ENCODE assay signal across 18 cellular contexts in genomic region chr14:100526632-100527031, GRCh38.
DNase-seq lines count a peak whose midpoint lies in the region; ATAC-seq and TF ChIP-seq lines count a peak whose summit lies in the region.
"Had no signal": no experiment of that assay in that cellular context is flagged by ENCODE, and none has a peak within 500 bp of the region (broad histone marks: within the 10 kb centered on the region; RNA-seq: fewer than 3 reads in every experiment).

No MANE protein-coding gene starts in this region.

- no peak overlapping the region for H3K27ac Mint-ChIP-seq in activated CD8-positive, alpha-beta memory T cell treated with anti-CD3 and anti-CD28 coated beads, Interleukin-2, amount 10 ng/mL, durations not matched to agents 7 days and 5 days
- H3K27ac Mint-ChIP-seq in activated T-helper 1 cell treated with anti-CD3 and anti-CD28 coated beads, Interleukin-12 subunit alpha, Interleukin-12 subunit beta, Interleukin-2, Interleukin-4 antibody, amounts not matched to agents 30 ng/mL and 10 ng/mL and 1 ng/mL, durations not matched to agents 14 hours and 24 hours and 36 hours: no peak overlapping the region
- H3K27ac Mint-ChIP-seq: activated naive CD4-positive, alpha-beta T cell treated with anti-CD3 and anti-CD28 coated beads, Interleukin-2, amount 50 U/mL, for 24 hours; brain; progenitor cell of endocrine pancreas had no signal

- H3K36me3 Mint-ChIP-seq in activated CD8-positive, alpha-beta memory T cell treated with anti-CD3 and anti-CD28 coated beads, Interleukin-2, amount 10 ng/mL, durations not matched to agents 7 days and 5 days: no peaks in the 10 kb centered on the region
- H3K36me3 Mint-ChIP-seq in activated T-helper 1 cell treated with anti-CD3 and anti-CD28 coated beads, Interleukin-12 subunit alpha, Interleukin-12 subunit beta, Interleukin-2, Interleukin-4 antibody, amounts not matched to agents 30 ng/mL and 10 ng/mL and 1 ng/mL, durations not matched to agents 14 hours and 24 hours and 36 hours (ENCODE audit: low read depth): no peaks in the 10 kb centered on the region
- H3K36me3 Mint-ChIP-seq: activated naive CD4-positive, alpha-beta T cell treated with anti-CD3 and anti-CD28 coated beads, Interleukin-2, amount 50 U/mL, for 24 hours; brain had no signal

- TF ChIP-seq CTCF in GM20000 (IDR thresholded peaks at IDR 0.05; ENCODE audit: extremely low read depth, missing control alignments): no peak

- CTCF ChIA-PET in activated CD8-positive, alpha-beta memory T cell treated with anti-CD3 and anti-CD28 coated beads, Interleukin-2, amount 10 ng/mL, durations not matched to agents 7 days and 5 days (lab: Charles Lee): interaction anchor here (0.6 kb wide), 1 partner anchor 65 kb away, joined by 3 read pairs; no protein-coding TSS in a partner anchor

- no peak overlapping the region for H3K4me3 Mint-ChIP-seq in activated CD8-positive, alpha-beta memory T cell treated with anti-CD3 and anti-CD28 coated beads, Interleukin-2, amount 10 ng/mL, durations not matched to agents 7 days and 5 days
- no peak overlapping the region for H3K4me3 Mint-ChIP-seq in activated T-helper 1 cell treated with anti-CD3 and anti-CD28 coated beads, Interleukin-12 subunit alpha, Interleukin-12 subunit beta, Interleukin-2, Interleukin-4 antibody, amounts not matched to agents 30 ng/mL and 10 ng/mL and 1 ng/mL, durations not matched to agents 14 hours and 24 hours and 36 hours
- H3K4me3 Mint-ChIP-seq: activated naive CD4-positive, alpha-beta T cell treated with anti-CD3 and anti-CD28 coated beads, Interleukin-2, amount 50 U/mL, for 24 hours; brain had no signal

- peak; percentile 37 for DNase-seq in activated CD8-positive, alpha-beta memory T cell treated with anti-CD3 and anti-CD28 coated beads, Interleukin-2, amount 10 ng/mL, durations not matched to agents 7 days and 5 days
- no peak for DNase-seq in activated CD8-positive, alpha-beta memory T cell treated with anti-CD3 and anti-CD28 coated beads, Interleukin-2, amount 50 U/mL, for 48 hours
- DNase-seq in GM20000 (ENCODE audit: low spot score) (peak; percentile 16), sciatic nerve (ENCODE audit: low spot score) (peak; percentile 42)
- DNase-seq in activated T-helper 1 cell treated with anti-CD3 and anti-CD28 coated beads, Interleukin-12 subunit alpha, Interleukin-12 subunit beta, Interleukin-2, Interleukin-4 antibody, amounts not matched to agents 30 ng/mL and 10 ng/mL and 1 ng/mL, durations not matched to agents 14 hours and 24 hours and 36 hours (ENCODE audit: low spot score): no peak
- DNase-seq: C1 segment of cervical spinal cord, dermis blood vessel endothelial cell, DMS53, erythroblast, NCI-H2171, NCI-H774 had no signal

- H3K9me3 Mint-ChIP-seq in activated CD8-positive, alpha-beta memory T cell treated with anti-CD3 and anti-CD28 coated beads, Interleukin-2, amount 10 ng/mL, durations not matched to agents 7 days and 5 days (ENCODE audit: low read depth): no peaks in the 10 kb centered on the region
- no peaks in the 10 kb centered on the region for H3K9me3 Mint-ChIP-seq in activated T-helper 1 cell treated with anti-CD3 and anti-CD28 coated beads, Interleukin-12 subunit alpha, Interleukin-12 subunit beta, Interleukin-2, Interleukin-4 antibody, amounts not matched to agents 30 ng/mL and 10 ng/mL and 1 ng/mL, durations not matched to agents 14 hours and 24 hours and 36 hours
- H3K9me3 Mint-ChIP-seq: activated naive CD4-positive, alpha-beta T cell treated with anti-CD3 and anti-CD28 coated beads, Interleukin-2, amount 50 U/mL, for 24 hours; brain had no signal

- no peaks in the 10 kb centered on the region for H3K4me1 Mint-ChIP-seq in activated CD8-positive, alpha-beta memory T cell treated with anti-CD3 and anti-CD28 coated beads, Interleukin-2, amount 10 ng/mL, durations not matched to agents 7 days and 5 days
- H3K4me1 Mint-ChIP-seq in activated T-helper 1 cell treated with anti-CD3 and anti-CD28 coated beads, Interleukin-12 subunit alpha, Interleukin-12 subunit beta, Interleukin-2, Interleukin-4 antibody, amounts not matched to agents 30 ng/mL and 10 ng/mL and 1 ng/mL, durations not matched to agents 14 hours and 24 hours and 36 hours (ENCODE audit: low read depth): no peaks in the 10 kb centered on the region
- H3K4me1 Mint-ChIP-seq: activated naive CD4-positive, alpha-beta T cell treated with anti-CD3 and anti-CD28 coated beads, Interleukin-2, amount 50 U/mL, for 24 hours had no signal

- ATAC-seq in activated CD8-positive, alpha-beta memory T cell treated with anti-CD3 and anti-CD28 coated beads, Interleukin-2, amount 10 ng/mL, durations not matched to agents 7 days and 5 days: no peak
- ATAC-seq in esophagus mucosa (peak; percentile 32), sciatic nerve (peak; percentile 29), HG03280 (IDR thresholded peaks at IDR 0.05; ENCODE audit: unreplicated experiment) (no peak), GM21447 (IDR thresholded peaks at IDR 0.05; ENCODE audit: unreplicated experiment) (no peak)
- ATAC-seq: Panc1 had no signal

- intact Hi-C loops in sciatic nerve (cut with DNase I): no loop called here
- intact Hi-C loops in activated T-helper 1 cell treated with anti-CD3 and anti-CD28 coated beads, Interleukin-12 subunit alpha, Interleukin-12 subunit beta, Interleukin-2, Interleukin-4 antibody, amounts not matched to agents 30 ng/mL and 10 ng/mL and 1 ng/mL, durations not matched to agents 14 hours and 24 hours and 36 hours (cut with micrococcal nuclease): no loop called here

- no peaks in the 10 kb centered on the region for H3K27me3 Mint-ChIP-seq in activated CD8-positive, alpha-beta memory T cell treated with anti-CD3 and anti-CD28 coated beads, Interleukin-2, amount 10 ng/mL, durations not matched to agents 7 days and 5 days
- no peaks in the 10 kb centered on the region for H3K27me3 Mint-ChIP-seq in activated T-helper 1 cell treated with anti-CD3 and anti-CD28 coated beads, Interleukin-12 subunit alpha, Interleukin-12 subunit beta, Interleukin-2, Interleukin-4 antibody, amounts not matched to agents 30 ng/mL and 10 ng/mL and 1 ng/mL, durations not matched to agents 14 hours and 24 hours and 36 hours (ENCODE audit: insufficient read depth)
- H3K27me3 Mint-ChIP-seq: activated naive CD4-positive, alpha-beta T cell treated with anti-CD3 and anti-CD28 coated beads, Interleukin-2, amount 50 U/mL, for 24 hours; brain; progenitor cell of endocrine pancreas had no signal

Comparison
In these comparisons a context has a peak if more than half of its experiments do, and no peak if none do; other contexts are left out.
1. DNase-seq: peak in activated CD8-positive, alpha-beta memory T cell treated with anti-CD3 and anti-CD28 coated beads, Interleukin-2, amount 10 ng/mL, durations not matched to agents 7 days and 5 days (single experiment), GM20000 (single experiment) and sciatic nerve (single experiment); none in activated CD8-positive, alpha-beta memory T cell treated with anti-CD3 and anti-CD28 coated beads, Interleukin-2, amount 50 U/mL, for 48 hours (single experiment) and activated T-helper 1 cell treated with anti-CD3 and anti-CD28 coated beads, Interleukin-12 subunit alpha, Interleukin-12 subunit beta, Interleukin-2, Interleukin-4 antibody, amounts not matched to agents 30 ng/mL and 10 ng/mL and 1 ng/mL, durations not matched to agents 14 hours and 24 hours and 36 hours (single experiment).
2. ATAC-seq: peak in esophagus mucosa (single experiment) and sciatic nerve (single experiment); none in activated CD8-positive, alpha-beta memory T cell treated with anti-CD3 and anti-CD28 coated beads, Interleukin-2, amount 10 ng/mL, durations not matched to agents 7 days and 5 days (single experiment), HG03280 (single experiment) and GM21447 (single experiment).